ENCODE assay signal across 1 cellular context in the genomic region with DNA sequence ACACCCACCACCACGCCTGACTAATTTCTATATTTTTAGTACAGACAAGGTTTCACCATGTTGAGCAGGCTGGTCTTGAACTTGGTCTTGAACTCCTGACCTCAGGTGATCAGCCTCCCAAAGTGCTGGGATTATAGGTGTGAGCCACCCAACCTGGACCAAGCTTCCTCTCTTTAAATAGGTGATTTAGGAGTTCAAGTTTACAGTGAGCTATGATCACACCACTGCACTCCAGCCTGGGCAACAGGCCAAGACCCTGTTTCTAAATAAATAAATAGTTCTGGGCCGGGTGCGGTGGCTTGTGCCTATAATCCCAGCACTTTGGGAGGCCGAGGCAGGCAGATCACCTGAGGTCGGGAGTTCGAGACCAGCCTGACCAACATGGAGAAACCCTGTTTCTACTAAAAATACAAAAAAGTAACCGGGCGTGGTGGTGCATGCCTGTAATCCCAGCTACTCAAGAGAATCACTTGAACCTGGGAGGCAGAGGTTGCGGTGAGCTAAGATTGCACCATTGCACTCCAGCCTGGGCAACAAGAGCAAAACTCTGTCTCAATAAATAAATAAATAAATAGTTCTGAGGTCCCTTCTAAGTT.
TF ChIP-seq lines count a peak whose summit lies in the region.
"Not testable (repeated sequence)": the region's sequence is repeated elsewhere in the genome, so short reads cannot be mapped to it uniquely, and the experiment has no call there.

No MANE protein-coding gene starts in this region.

TF ChIP-seq in HepG2, 621 proteins besides CTCF, POLR2A, EP300 and RAD21 (continued from another document):
- TF ChIP-seq ZNF18 (CRISPR knock-in tag; IDR thresholded peaks at IDR 0.05; ENCODE audit: insufficient replicate concordance) (peak; percentile 92), RXRB (CRISPR knock-in tag; IDR thresholded peaks at IDR 0.05; ENCODE audit: borderline replicate concordance) (peak; percentile 55; the same call in 1 of the 2 replicates), RARA (CRISPR knock-in tag; IDR thresholded peaks at IDR 0.05) (peak; percentile 86), NR2F6 (CRISPR knock-in tag; IDR thresholded peaks at IDR 0.05) (0 out of 2 replicates have a peak, but pooled peaks have one; percentile 10), ZNF460 (CRISPR knock-in tag; IDR thresholded peaks at IDR 0.05; ENCODE audit: borderline replicate concordance) (peak; percentile 58), TBL1XR1 (IDR thresholded peaks at IDR 0.05; ENCODE audit: borderline replicate concordance, low read length, partially characterized antibody) (peak; percentile 54), PHF21A (CRISPR knock-in tag; IDR thresholded peaks at IDR 0.05) (peak; percentile 43; the same call in 1 of the 2 replicates), ZMYM4 (CRISPR knock-in tag; IDR thresholded peaks at IDR 0.05) (peak; percentile 34), NCOR1 (IDR thresholded peaks at IDR 0.05; ENCODE audit: borderline replicate concordance, low read length) (peak; percentile 72; the same call in 1 of the 2 replicates), NR2F1 (CRISPR knock-in tag; IDR thresholded peaks at IDR 0.05) (peak in 1 of 2 experiments; percentile 42; a peak in 2 of 4 replicates), ZNF501 (CRISPR knock-in tag; IDR thresholded peaks at IDR 0.05) (peak; percentile 62; the same call in 1 of the 2 replicates), BHLHE40 (IDR thresholded peaks at IDR 0.05; ENCODE audit: low read length) (0 out of 2 replicates have a peak, but pooled peaks have one; percentile 67), SKI (IDR thresholded peaks at IDR 0.05; ENCODE audit: partially characterized antibody) (peak; percentile 92), SALL1 (CRISPR knock-in tag; IDR thresholded peaks at IDR 0.05) (peak; percentile 32), RXRA (CRISPR knock-in tag; IDR thresholded peaks at IDR 0.05) (peak; percentile 61; the same call in 1 of the 2 replicates), TBX3 (IDR thresholded peaks at IDR 0.05; ENCODE audit: borderline replicate concordance) (peak; percentile 22; the same call in 1 of the 2 replicates), SOX5 (CRISPR knock-in tag; IDR thresholded peaks at IDR 0.05; ENCODE audit: borderline replicate concordance) (0 out of 2 replicates have a peak, but pooled peaks have one; percentile 7)
- TF ChIP-seq NR2F6 (IDR thresholded peaks at IDR 0.05) = not testable (repeated sequence)
